In genomic region chr13:80376554-80376953, GRCh38 we compare ENCODE assay signal across 29 cellular contexts.
"Had no signal": no experiment of that assay in that cellular context is flagged by ENCODE, and none has a peak within 500 bp of the region (broad histone marks: within the 10 kb centered on the region; RNA-seq: fewer than 3 reads in every experiment).

No MANE protein-coding gene starts in this region.

- H3K4me1 ChIP-seq: neural progenitor cell, parathyroid adenoma, psoas muscle, sigmoid colon, stomach, thyroid gland, upper lobe of left lung, vagina had no signal

- H3K4me3 ChIP-seq: neural progenitor cell, psoas muscle, right lobe of liver, sigmoid colon, stomach, thoracic aorta, thyroid gland, tibial nerve, upper lobe of left lung, vagina had no signal

- ATAC-seq: naive thymus-derived CD8-positive, alpha-beta T cell; natural killer cell treated with Interleukin-12 subunit alpha and Interleukin-12 subunit beta and Interleukin-15 and Interleukin-18, amount 100 ng/mL, for 72 hours; psoas muscle; right cardiac atrium; right lobe of liver; stimulated activated effector memory CD8-positive, alpha-beta T cell treated with anti-CD3 and anti-CD28 coated beads, Interleukin-12 subunit alpha, Interleukin-12 subunit beta, amount 100 ng/mL, for 72 hours; stimulated activated naive B cell treated with anti-CD40 and anti-IgM and Interleukin-4, amounts not matched to agents 10 μg/mL and 1 μg/mL and 100 μg/mL, for 72 hours had no signal

- H3K36me3 ChIP-seq: neural progenitor cell, neutrophil, right lobe of liver, sigmoid colon, stomach, thoracic aorta, thyroid gland, tibial nerve, upper lobe of left lung, vagina had no signal

- H2AFZ ChIP-seq: neural progenitor cell, parathyroid adenoma had no signal

- H3K27ac ChIP-seq: neural progenitor cell, neutrophil, parathyroid adenoma, psoas muscle, right lobe of liver, sigmoid colon, stomach, thoracic aorta, thyroid gland, tibial nerve, upper lobe of left lung, vagina had no signal

- H3K9me3 ChIP-seq: neutrophil, psoas muscle, right lobe of liver, sigmoid colon, stomach, thoracic aorta, thyroid gland, tibial nerve, upper lobe of left lung, vagina had no signal

- H3K4me2 ChIP-seq: neural progenitor cell had no signal

- H3K36me3 Mint-ChIP-seq: naive thymus-derived CD8-positive, alpha-beta T cell; natural killer cell treated with Interleukin-12 subunit alpha and Interleukin-12 subunit beta and Interleukin-15 and Interleukin-18, amount 100 ng/mL, for 72 hours; neural progenitor cell; stimulated activated effector memory CD8-positive, alpha-beta T cell treated with anti-CD3 and anti-CD28 coated beads, Interleukin-12 subunit alpha, Interleukin-12 subunit beta, amount 100 ng/mL, for 72 hours; stimulated activated naive B cell treated with anti-CD40 and anti-IgM and Interleukin-4, amounts not matched to agents 10 μg/mL and 1 μg/mL and 100 μg/mL, for 72 hours had no signal

- FAIRE-seq: small intestine, urothelium cell line had no signal

- H3K79me2 ChIP-seq: parathyroid adenoma had no signal

- H3K4me1 Mint-ChIP-seq: naive thymus-derived CD8-positive, alpha-beta T cell; stimulated activated effector memory CD8-positive, alpha-beta T cell treated with anti-CD3 and anti-CD28 coated beads, Interleukin-12 subunit alpha, Interleukin-12 subunit beta, amount 100 ng/mL, for 72 hours; stimulated activated naive B cell treated with anti-CD40 and anti-IgM and Interleukin-4, amounts not matched to agents 10 μg/mL and 1 μg/mL and 100 μg/mL, for 72 hours had no signal

- H3K9me3 Mint-ChIP-seq: natural killer cell treated with Interleukin-12 subunit alpha and Interleukin-12 subunit beta and Interleukin-15 and Interleukin-18, amount 100 ng/mL, for 72 hours; stimulated activated effector memory CD8-positive, alpha-beta T cell treated with anti-CD3 and anti-CD28 coated beads, Interleukin-12 subunit alpha, Interleukin-12 subunit beta, amount 100 ng/mL, for 72 hours; stimulated activated naive B cell treated with anti-CD40 and anti-IgM and Interleukin-4, amounts not matched to agents 10 μg/mL and 1 μg/mL and 100 μg/mL, for 72 hours; stimulated activated naive CD8-positive, alpha-beta T cell treated with anti-CD3 and anti-CD28 coated beads, Interleukin-15, Interleukin-2, amounts not matched to agents 100 ng/mL and 50 ng/mL, for 24 hours had no signal

- H3K27ac Mint-ChIP-seq: naive thymus-derived CD8-positive, alpha-beta T cell; natural killer cell treated with Interleukin-12 subunit alpha and Interleukin-12 subunit beta and Interleukin-15 and Interleukin-18, amount 100 ng/mL, for 72 hours; neural progenitor cell; progenitor cell of endocrine pancreas; stimulated activated effector memory CD8-positive, alpha-beta T cell treated with anti-CD3 and anti-CD28 coated beads, Interleukin-12 subunit alpha, Interleukin-12 subunit beta, amount 100 ng/mL, for 72 hours; stimulated activated naive B cell treated with anti-CD40 and anti-IgM and Interleukin-4, amounts not matched to agents 10 μg/mL and 1 μg/mL and 100 μg/mL, for 72 hours; stimulated activated naive CD8-positive, alpha-beta T cell treated with anti-CD3 and anti-CD28 coated beads, Interleukin-15, Interleukin-2, amounts not matched to agents 100 ng/mL and 50 ng/mL, for 24 hours had no signal

- H3K27me3 Mint-ChIP-seq: progenitor cell of endocrine pancreas; stimulated activated naive B cell treated with anti-CD40 and anti-IgM and Interleukin-4, amounts not matched to agents 10 μg/mL and 1 μg/mL and 100 μg/mL, for 72 hours; stimulated activated naive CD8-positive, alpha-beta T cell treated with anti-CD3 and anti-CD28 coated beads, Interleukin-15, Interleukin-2, amounts not matched to agents 100 ng/mL and 50 ng/mL, for 24 hours had no signal

- DNase-seq: naive thymus-derived CD8-positive, alpha-beta T cell; nucleus accumbens; posterior cingulate gyrus; psoas muscle; right cardiac atrium; right lobe of liver; sigmoid colon; small intestine; stimulated activated CD4-positive, alpha-beta T cell treated with anti-CD3 and anti-CD28 coated beads, Interleukin-15, amount 100 ng/mL, for 24 hours; stimulated activated CD4-positive, alpha-beta T cell treated with anti-CD3 and anti-CD28 coated beads, Interleukin-2, amount 100 ng/mL, for 24 hours; stimulated activated CD4-positive, alpha-beta T cell treated with anti-CD3 and anti-CD28 coated beads, Interleukin-2, amount 100 ng/mL, for 48 hours; stimulated activated CD4-positive, alpha-beta T cell treated with anti-CD3 and anti-CD28 coated beads, Interleukin-4, amount 100 ng/mL, for 24 hours; stimulated activated naive B cell treated with anti-CD40 and anti-IgM and Interleukin-4, amounts not matched to agents 10 μg/mL and 1 μg/mL and 100 μg/mL, for 72 hours; stimulated activated naive CD4-positive, alpha-beta T cell treated with Interleukin-2 at 50 U/mL for 16 hours; stomach; thyroid gland; trophoblast cell; upper lobe of left lung had no signal

- H3K4me3 Mint-ChIP-seq: naive thymus-derived CD8-positive, alpha-beta T cell; natural killer cell treated with Interleukin-12 subunit alpha and Interleukin-12 subunit beta and Interleukin-15 and Interleukin-18, amount 100 ng/mL, for 72 hours; neural progenitor cell; stimulated activated effector memory CD8-positive, alpha-beta T cell treated with anti-CD3 and anti-CD28 coated beads, Interleukin-12 subunit alpha, Interleukin-12 subunit beta, amount 100 ng/mL, for 72 hours; stimulated activated naive B cell treated with anti-CD40 and anti-IgM and Interleukin-4, amounts not matched to agents 10 μg/mL and 1 μg/mL and 100 μg/mL, for 72 hours; stimulated activated naive CD8-positive, alpha-beta T cell treated with anti-CD3 and anti-CD28 coated beads, Interleukin-15, Interleukin-2, amounts not matched to agents 100 ng/mL and 50 ng/mL, for 24 hours had no signal

- H3K27me3 ChIP-seq: neural progenitor cell, neutrophil, right lobe of liver, sigmoid colon, stomach, thyroid gland, tibial nerve, upper lobe of left lung, vagina had no signal
